ENCODE assay signal across 9 cellular contexts in the genomic region with DNA sequence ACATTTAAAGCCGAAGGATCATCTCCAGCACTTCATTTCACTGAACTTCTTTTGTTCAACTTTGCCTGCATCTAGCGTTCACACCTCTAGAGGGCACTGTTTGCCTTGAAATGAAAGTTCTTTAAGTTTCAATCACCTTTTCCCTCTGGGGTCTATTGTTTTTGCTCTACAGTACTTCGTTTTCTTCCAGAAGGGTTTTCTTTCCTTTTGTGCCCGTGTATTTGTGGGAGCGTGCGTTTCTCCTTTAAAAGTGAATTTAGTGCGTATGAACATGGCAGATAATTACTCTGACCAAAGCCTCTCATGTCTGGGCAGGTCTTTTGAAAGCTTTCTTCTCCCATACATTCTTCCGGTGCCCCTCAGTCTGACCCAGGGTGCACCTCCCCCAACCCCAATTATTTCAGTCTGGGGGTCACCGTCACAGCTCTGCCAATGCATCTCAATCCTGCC.
DNase-seq lines count a peak whose midpoint lies in the region; ATAC-seq, FAIRE-seq and TF ChIP-seq lines count a peak whose summit lies in the region.
"Had no signal": no experiment of that assay in that cellular context is flagged by ENCODE, and none has a peak within 500 bp of the region (broad histone marks: within the 10 kb centered on the region; RNA-seq: fewer than 3 reads in every experiment).

No MANE protein-coding gene starts in this region.

- H3K9me3 Mint-ChIP-seq in stimulated activated naive B cell treated with anti-CD40 and anti-IgM and Interleukin-4, amounts not matched to agents 10 μg/mL and 1 μg/mL and 100 μg/mL, for 72 hours: no peaks in the 10 kb centered on the region

- H3K9ac ChIP-seq in Karpas-422 (ENCODE audit: low read length) (no peak overlapping the region), HepG2 (ENCODE audit: insufficient read depth, low read depth, low read length) (no peak overlapping the region)

- H3K9me3 ChIP-seq in Karpas-422 (ENCODE audit: low read length): no peaks in the 10 kb centered on the region
- H3K9me3 ChIP-seq in OCI-LY7 (ENCODE audit: low read length): no peaks in the 10 kb centered on the region
- no peaks in the 10 kb centered on the region for H3K9me3 ChIP-seq in HepG2 (ENCODE audit: low read length)

- H3K27ac ChIP-seq in Karpas-422 (ENCODE audit: low read length) (no peak overlapping the region), OCI-LY7 (ENCODE audit: low read depth, low read length, poor library complexity, severe bottlenecking) (no peak overlapping the region), HepG2 (ENCODE audit: extremely low read length, insufficient read depth, low read length) (no peak overlapping the region)

- H3K27me3 Mint-ChIP-seq in stimulated activated naive B cell treated with anti-CD40 and anti-IgM and Interleukin-4, amounts not matched to agents 10 μg/mL and 1 μg/mL and 100 μg/mL, for 72 hours: peaks cover 5 to 10% of the 10 kb centered on the region in 2 donors

- peak; percentile 59 for ATAC-seq in HepG2
- no peak for ATAC-seq in stimulated activated naive B cell treated with anti-CD40 and anti-IgM and Interleukin-4, amounts not matched to agents 10 μg/mL and 1 μg/mL and 100 μg/mL, for 72 hours (replicated peaks)
- ATAC-seq in HG03457 (IDR thresholded peaks at IDR 0.05; ENCODE audit: unreplicated experiment): no peak

- in situ Hi-C loops in T47D (cut with HindIII; ENCODE audit: low pct_unique_long_range_greater_than_20kb, low sequenced_read_pairs): no loop called here
- in situ Hi-C loops in HepG2 (cut with HindIII; ENCODE audit: extremely low pct_ligation_motif_present, low pct_unique_long_range_greater_than_20kb): loop anchor here (5.0 to 10.0 kb wide), 2 partner anchors 1205 to 1372 kb away; no protein-coding TSS in a partner anchor

- BruUV-seq in OCI-LY7 (replicated peaks; lab: Mats Ljungman, UMichigan) (no TSS peak), HepG2 (replicated peaks; lab: Mats Ljungman, UMichigan) (no TSS peak)

- H3K4me3 ChIP-seq in Karpas-422 (ENCODE audit: low read length) (no peak overlapping the region), OCI-LY7 (ENCODE audit: low read depth, low read length, poor library complexity, severe bottlenecking) (no peak overlapping the region), HepG2 (replicated peaks in 1 of 3; ENCODE audit: insufficient read depth in 1 of 3, low read depth in 2 of 3, low read length in 3 of 3) (no peak overlapping the region)

- peak; percentile 74 for FAIRE-seq in HepG2 (lab: Jason Lieb, UNC)
- FAIRE-seq: colon had no signal

- H3K4me1 ChIP-seq in Karpas-422 (ENCODE audit: low read length) (peaks cover 6% of the 10 kb centered on the region), OCI-LY7 (ENCODE audit: insufficient read depth, low read length, poor library complexity, severe bottlenecking) (peaks cover 8% of the 10 kb centered on the region), HepG2 (ENCODE audit: insufficient read depth, low read length) (no peaks in the 10 kb centered on the region)

- no peaks in the 10 kb centered on the region for H3K36me3 Mint-ChIP-seq in stimulated activated naive B cell treated with anti-CD40 and anti-IgM and Interleukin-4, amounts not matched to agents 10 μg/mL and 1 μg/mL and 100 μg/mL, for 72 hours

- H3K9me2 ChIP-seq in Karpas-422 (replicated peaks; ENCODE audit: insufficient read depth, low read length) (no peaks in the 10 kb centered on the region), OCI-LY7 (ENCODE audit: insufficient read depth, low read length) (no peaks in the 10 kb centered on the region)

- H3K79me2 ChIP-seq in Karpas-422 (ENCODE audit: low read length) (no peaks in the 10 kb centered on the region), OCI-LY7 (ENCODE audit: insufficient read depth, low read depth, low read length) (no peaks in the 10 kb centered on the region), HepG2 (ENCODE audit: insufficient read depth, low read length) (no peaks in the 10 kb centered on the region)

- H3K4me3 Mint-ChIP-seq in stimulated activated naive B cell treated with anti-CD40 and anti-IgM and Interleukin-4, amounts not matched to agents 10 μg/mL and 1 μg/mL and 100 μg/mL, for 72 hours: no peak overlapping the region

- peak; percentile 45; the same call in 1 of the 2 replicates for TF ChIP-seq RAD21 in HepG2 (CRISPR knock-in tag; IDR thresholded peaks at IDR 0.05)

- WGBS in HepG2 (ENCODE audit: low lambda C conversion rate): 13% methylated on average over 9 of the region's 9 CpGs

- peak; percentile 93 for TF ChIP-seq CTCF in OCI-LY7 (conservative IDR thresholded peaks at IDR 0.05; ENCODE audit: low read length)
- TF ChIP-seq CTCF in HepG2 (CRISPR knock-in tag; IDR thresholded peaks at IDR 0.05): peak; percentile 76

- no peaks in the 10 kb centered on the region for H3K36me3 ChIP-seq in Karpas-422 (ENCODE audit: insufficient read depth, low read length)
- no peaks in the 10 kb centered on the region for H3K36me3 ChIP-seq in OCI-LY7 (ENCODE audit: insufficient read depth, low read length)
- no peaks in the 10 kb centered on the region for H3K36me3 ChIP-seq in HepG2 (replicated peaks in 1 of 2; ENCODE audit: control insufficient read depth in 1 of 2, insufficient read depth in 2 of 2, low read length in 2 of 2)

- CTCF ChIA-PET in OCI-LY7 (lab: Charles Lee; ENCODE audit: unreplicated experiment) (no interaction called here), HepG2 (lab: Yijun Ruan, JAX; ENCODE audit: low intra/inter-chr PET ratio, low total read pairs) (interaction anchor here (1.1 to 2.6 kb wide), 4 partner anchors 1208 to 1666 kb away, joined by 3 to 12 read pairs (median 8); no protein-coding TSS in a partner anchor)

- H2AFZ ChIP-seq in Karpas-422 (ENCODE audit: low read length) (no peak overlapping the region), OCI-LY7 (ENCODE audit: low read length) (no peak overlapping the region), HepG2 (ENCODE audit: low read length) (no peak overlapping the region)

- no peaks in the 10 kb centered on the region for H3K27me3 ChIP-seq in Karpas-422 (ENCODE audit: low read length)
- H3K27me3 ChIP-seq in HepG2 (ENCODE audit: control insufficient read depth in 1 of 2, insufficient read depth in 2 of 2, low read length in 2 of 2): peaks cover 0 to 7% of the 10 kb centered on the region in 2 experiments; a peak in 1 of 5 replicates

- peaks cover 3 to 4% of the 10 kb centered on the region in 2 donors for H3K4me1 Mint-ChIP-seq in stimulated activated naive B cell treated with anti-CD40 and anti-IgM and Interleukin-4, amounts not matched to agents 10 μg/mL and 1 μg/mL and 100 μg/mL, for 72 hours

- H4K20me1 ChIP-seq in Karpas-422 (ENCODE audit: insufficient read depth, low read depth, low read length) (no peaks in the 10 kb centered on the region), OCI-LY7 (ENCODE audit: insufficient read depth, low read length) (no peaks in the 10 kb centered on the region), HepG2 (ENCODE audit: insufficient read depth, low read length) (no peaks in the 10 kb centered on the region)

- no peak overlapping the region for H3K27ac Mint-ChIP-seq in stimulated activated naive B cell treated with anti-CD40 and anti-IgM and Interleukin-4, amounts not matched to agents 10 μg/mL and 1 μg/mL and 100 μg/mL, for 72 hours

- intact Hi-C loops in OCI-LY7 (cut with micrococcal nuclease; ENCODE audit: unreplicated experiment): loop anchor here (1.0 to 5.0 kb wide), 3 partner anchors 52 to 1377 kb away; no protein-coding TSS in a partner anchor
- intact Hi-C loops in HepG2 (cut with micrococcal nuclease; ENCODE audit: unreplicated experiment): loop anchor here (1.0 to 2.0 kb wide), 5 partner anchors 49 to 1663 kb away; no protein-coding TSS in a partner anchor

- POLR2A ChIA-PET in OCI-LY7 (lab: Charles Lee): no interaction called here
- POLR2A ChIA-PET in HepG2 (lab: Yijun Ruan, JAX): no interaction called here

- DNase-seq in activated CD8-positive, alpha-beta memory T cell treated with anti-CD3 and anti-CD28 coated beads for 48 hours (ENCODE audit: low read depth in 2 of 3, low spot score in 2 of 3): peak in 2 of 3 experiments; percentile 1 to 5
- DNase-seq in activated CD8-positive, alpha-beta memory T cell treated with anti-CD3 and anti-CD28 coated beads for 24 hours: no peak
- DNase-seq in Karpas-422 (peak; percentile 89), OCI-LY7 (ENCODE audit: low spot score) (peak; percentile 66), T47D (ENCODE audit: low read depth in 1 of 2, low spot score in 1 of 2) (peak; percentile 38 to 77), HepG2 (ENCODE audit: low spot score) (peak; percentile 51)
- peak; percentile 17 for DNase-seq in stimulated activated naive B cell treated with anti-CD40 and anti-IgM and Interleukin-4, amounts not matched to agents 10 μg/mL and 1 μg/mL and 100 μg/mL, for 72 hours

- no peak for TF ChIP-seq POLR2A in HepG2 (IDR thresholded peaks at IDR 0.05; ENCODE audit: insufficient read depth in 1 of 2, low read depth in 2 of 2, low read length in 2 of 2)

- H3K4me2 ChIP-seq in Karpas-422 (ENCODE audit: low read depth, low read length, poor library complexity, severe bottlenecking): no peak overlapping the region
- no peak overlapping the region for H3K4me2 ChIP-seq in OCI-LY7 (ENCODE audit: low read length)
- no peak overlapping the region for H3K4me2 ChIP-seq in HepG2 (ENCODE audit: low read depth, low read length)

- TF ChIP-seq EP300 in HepG2 (IDR thresholded peaks at IDR 0.05; ENCODE audit: low read depth in 2 of 2, low read length in 2 of 2) (no peak), HepG2 (CRISPR knock-in tag; IDR thresholded peaks at IDR 0.05; ENCODE audit: borderline replicate concordance) (no peak)

TF ChIP-seq in HepG2, 621 proteins besides CTCF, POLR2A, EP300 and RAD21 (continues in another document):
- TF ChIP-seq SMC3 (IDR thresholded peaks at IDR 0.05; ENCODE audit: low read length): peak; percentile 47
- TF ChIP-seq, protein P1, sequence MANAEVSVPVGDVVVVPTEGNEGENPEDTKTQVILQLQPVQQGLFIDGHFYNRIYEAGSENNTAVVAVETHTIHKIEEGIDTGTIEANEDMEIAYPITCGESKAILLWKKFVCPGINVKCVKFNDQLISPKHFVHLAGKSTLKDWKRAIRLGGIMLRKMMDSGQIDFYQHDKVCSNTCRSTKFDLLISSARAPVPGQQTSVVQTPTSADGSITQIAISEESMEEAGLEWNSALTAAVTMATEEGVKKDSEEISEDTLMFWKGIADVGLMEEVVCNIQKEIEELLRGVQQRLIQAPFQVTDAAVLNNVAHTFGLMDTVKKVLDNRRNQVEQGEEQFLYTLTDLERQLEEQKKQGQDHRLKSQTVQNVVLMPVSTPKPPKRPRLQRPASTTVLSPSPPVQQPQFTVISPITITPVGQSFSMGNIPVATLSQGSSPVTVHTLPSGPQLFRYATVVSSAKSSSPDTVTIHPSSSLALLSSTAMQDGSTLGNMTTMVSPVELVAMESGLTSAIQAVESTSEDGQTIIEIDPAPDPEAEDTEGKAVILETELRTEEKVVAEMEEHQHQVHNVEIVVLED (CRISPR knock-in tag; IDR thresholded peaks at IDR 0.05; ENCODE audit: borderline replicate concordance): no peak
- peak; percentile 70 for TF ChIP-seq STAG1 (CRISPR knock-in tag; IDR thresholded peaks at IDR 0.05)
